Comparison of ENCODE assay signal across 1 cellular context in genomic region chr19:55117063-55117635, GRCh38.
TF ChIP-seq lines count a peak whose summit lies in the region.

No MANE protein-coding gene starts in this region.

TF ChIP-seq in GM12878, 131 proteins besides CTCF, POLR2A, EP300 and RAD21:
- TF ChIP-seq SMARCA5 (IDR thresholded peaks at IDR 0.05), result 0 out of 2 replicates have a peak, but pooled peaks have one; percentile 57
- TF ChIP-seq BCL11A (IDR thresholded peaks at IDR 0.05; ENCODE audit: low read depth, low read length), result no peak
- no peak for TF ChIP-seq CEBPB (IDR thresholded peaks at IDR 0.05; ENCODE audit: borderline replicate concordance in 1 of 2, low read depth in 2 of 2, low read length in 2 of 2)
- TF ChIP-seq LARP7 (IDR thresholded peaks at IDR 0.05), result peak; percentile 33; the same call in 1 of the 2 replicates
- peak; percentile 58; the same call in 1 of the 2 replicates for TF ChIP-seq BACH1 (IDR thresholded peaks at IDR 0.05; ENCODE audit: borderline replicate concordance)
